Comparison of ENCODE assay signal across 17 cellular contexts in genomic region chr12:131990066-131990979, GRCh38. TPM values are rescaled to one million over a fixed set of nuclear protein-coding genes. Genes with fewer than 3 reads are reported as not detected.
DNase-seq lines count a peak whose midpoint lies in the region; ATAC-seq and TF ChIP-seq lines count a peak whose summit lies in the region.
"Had no signal": no experiment of that assay in that cellular context is flagged by ENCODE, and none has a peak within 500 bp of the region (broad histone marks: within the 10 kb centered on the region; RNA-seq: fewer than 3 reads in every experiment).

No MANE protein-coding gene starts in this region.

- H3K9me3 ChIP-seq in SJCRH30 (replicated peaks), result no peaks in the 10 kb centered on the region
- H3K9me3 ChIP-seq: left ventricle myocardium inferior had no signal

- no peak for TF ChIP-seq CTCF in glutamatergic neuron (IDR thresholded peaks at IDR 0.05; ENCODE audit: partially characterized antibody, unreplicated experiment)
- no peak for TF ChIP-seq CTCF in osteocyte (IDR thresholded peaks at IDR 0.05)

- H3K4me3 ChIP-seq in SJCRH30, result no peak overlapping the region; the same call in 1 of the 2 replicates
- H3K4me3 ChIP-seq: left ventricle myocardium inferior had no signal

- H3K9me3 Mint-ChIP-seq in glutamatergic neuron (ENCODE audit: unreplicated experiment) (peaks cover 11% of the 10 kb centered on the region), osteocyte (ENCODE audit: unreplicated experiment) (no peaks in the 10 kb centered on the region)
- H3K9me3 Mint-ChIP-seq: activated naive CD8-positive, alpha-beta T cell treated with anti-CD3 and anti-CD28 coated beads, Interleukin-2, amount 10 ng/mL, durations not matched to agents 7 days and 5 days; type B pancreatic cell had no signal

- peaks cover 46% of the 10 kb centered on the region for H3K4me1 Mint-ChIP-seq in glutamatergic neuron (ENCODE audit: low read depth, unreplicated experiment)
- peaks cover 33% of the 10 kb centered on the region for H3K4me1 Mint-ChIP-seq in osteocyte (ENCODE audit: unreplicated experiment)
- H3K4me1 Mint-ChIP-seq: activated naive CD8-positive, alpha-beta T cell treated with anti-CD3 and anti-CD28 coated beads, Interleukin-2, amount 10 ng/mL, durations not matched to agents 7 days and 5 days had no signal

- peak overlapping the region; percentile 94 for H3K27ac ChIP-seq in SJCRH30
- H3K27ac ChIP-seq: left ventricle myocardium inferior had no signal

- H3K4me3 Mint-ChIP-seq in glutamatergic neuron (ENCODE audit: unreplicated experiment) (peak overlapping the region; percentile 79), osteocyte (ENCODE audit: unreplicated experiment) (no peak overlapping the region)
- H3K4me3 Mint-ChIP-seq: activated naive CD8-positive, alpha-beta T cell treated with anti-CD3 and anti-CD28 coated beads, Interleukin-2, amount 10 ng/mL, durations not matched to agents 7 days and 5 days; type B pancreatic cell had no signal

- H3K27ac Mint-ChIP-seq in glutamatergic neuron (ENCODE audit: unreplicated experiment), result peak overlapping the region; percentile 98
- H3K27ac Mint-ChIP-seq in osteocyte (ENCODE audit: unreplicated experiment), result peak overlapping the region; percentile 87
- H3K27ac Mint-ChIP-seq: activated naive CD8-positive, alpha-beta T cell treated with anti-CD3 and anti-CD28 coated beads, Interleukin-2, amount 10 ng/mL, durations not matched to agents 7 days and 5 days; type B pancreatic cell had no signal

- peaks cover 37% of the 10 kb centered on the region for H3K36me3 ChIP-seq in SJCRH30

- H3K27me3 ChIP-seq in SJCRH30, result no peaks in the 10 kb centered on the region

- no peak for ATAC-seq in GM18907 (IDR thresholded peaks at IDR 0.05; ENCODE audit: unreplicated experiment)
- ATAC-seq: Right ventricle myocardium inferior had no signal

- peak; percentile 13 for DNase-seq in NCI-H128 (lab: John Stamatoyannopoulos, UW; ENCODE audit: unreplicated experiment)
- peak; percentile 81 to 86 for DNase-seq in SJCRH30
- DNase-seq in glutamatergic neuron, result no peak
- no peak for DNase-seq in osteocyte (ENCODE audit: extremely low spot score, unreplicated experiment)
- no peak for DNase-seq in mesenteric fat pad (ENCODE audit: low spot score)
- DNase-seq in stimulated activated CD4-positive, alpha-beta T cell treated with anti-CD3 and anti-CD28 coated beads, Interleukin-4, amount 100 ng/mL, for 4 hours, result no peak
- no peak for DNase-seq in central memory CD4-positive, alpha-beta T cell
- DNase-seq: activated naive CD8-positive, alpha-beta T cell treated with anti-CD3 and anti-CD28 coated beads, Interleukin-2, amount 10 ng/mL, durations not matched to agents 7 days and 5 days; effector CD4-positive, alpha-beta T cell; foreskin fibroblast; Karpas-422; left ventricle myocardium inferior; NCI-H510A; occipital lobe had no signal

- peaks cover 12% of the 10 kb centered on the region for H3K27me3 Mint-ChIP-seq in glutamatergic neuron (ENCODE audit: unreplicated experiment)
- H3K27me3 Mint-ChIP-seq in osteocyte (ENCODE audit: unreplicated experiment), result no peaks in the 10 kb centered on the region
- H3K27me3 Mint-ChIP-seq: activated naive CD8-positive, alpha-beta T cell treated with anti-CD3 and anti-CD28 coated beads, Interleukin-2, amount 10 ng/mL, durations not matched to agents 7 days and 5 days; type B pancreatic cell had no signal

- H3K36me3 Mint-ChIP-seq in glutamatergic neuron (ENCODE audit: unreplicated experiment) (peaks cover 21% of the 10 kb centered on the region), osteocyte (ENCODE audit: unreplicated experiment) (peaks cover 54% of the 10 kb centered on the region)

- H3K4me1 ChIP-seq in SJCRH30, result peaks cover 33% of the 10 kb centered on the region

RNA-seq across cellular contexts. Expression of gene EP400, which starts 40.6 kb away (rescaled TPM):
- 15.0 and 17.0 TPM in 2 replicates for total RNA-seq in SJCRH30 (2014; rRNA removed; shearing (Covaris generic))
- total RNA-seq in glutamatergic neuron (ENCODE audit: unreplicated experiment) (85.8 TPM), osteocyte (51.3 and 51.8 TPM in 2 replicates), mesenteric fat pad (43.2 TPM)

Comparison
In these comparisons a context has a peak if more than half of its experiments do, and no peak if none do; other contexts are left out.
1. DNase-seq: peak in NCI-H128 (single experiment) and SJCRH30 (2 of 2); none in glutamatergic neuron (single experiment), osteocyte (single experiment), mesenteric fat pad (single experiment), stimulated activated CD4-positive, alpha-beta T cell treated with anti-CD3 and anti-CD28 coated beads, Interleukin-4, amount 100 ng/mL, for 4 hours (0 of 2) and central memory CD4-positive, alpha-beta T cell (single experiment).